Comparison of ENCODE assay signal across 8 cellular contexts in the genomic region with DNA sequence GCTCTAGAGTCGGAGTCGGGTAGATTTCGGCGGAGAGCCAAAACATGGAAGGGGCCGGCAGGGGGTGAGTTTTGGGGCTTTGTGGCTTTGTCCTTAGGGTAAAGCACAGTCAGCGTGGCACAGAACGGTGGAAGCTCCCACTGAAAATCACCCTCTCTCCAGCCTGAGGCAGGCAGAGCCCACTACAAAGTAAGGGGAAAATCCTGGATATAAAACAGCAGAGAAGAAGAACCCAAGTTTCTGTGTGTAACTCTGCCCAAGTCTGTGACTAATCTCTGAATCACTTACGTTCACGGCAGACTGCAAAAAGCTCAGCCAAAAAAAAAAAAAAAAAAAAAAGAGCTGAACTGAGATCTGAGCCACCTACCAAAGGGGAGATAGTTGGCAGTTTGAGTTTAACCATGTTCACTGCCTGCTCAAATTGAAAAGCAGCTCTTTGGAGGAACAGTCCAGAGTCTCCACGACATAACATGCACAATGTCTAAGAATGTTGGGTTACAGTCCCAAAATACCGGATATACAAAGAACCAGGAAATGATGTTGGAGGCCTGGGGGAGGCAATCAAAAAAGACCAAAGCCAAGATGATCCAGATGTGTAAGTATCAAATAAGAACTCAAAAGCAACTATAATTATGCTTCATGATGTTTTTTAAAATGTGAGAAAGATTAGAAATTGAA. TPM values are rescaled to one million over a fixed set of nuclear protein-coding genes. Genes with fewer than 3 reads are reported as not detected.
A peak's percentile ranks its signal among the peaks of the same experiment; 100 is the strongest.
DNase-seq lines count a peak whose midpoint lies in the region; ATAC-seq and TF ChIP-seq lines count a peak whose summit lies in the region.

No MANE protein-coding gene starts in this region.

- TF ChIP-seq CTCF in chondrocyte (IDR thresholded peaks at IDR 0.05) (no peak), nephron progenitor cell (IDR thresholded peaks at IDR 0.05) (no peak)

- DNase-seq in AG08396 (ENCODE audit: low spot score) (peak; percentile 79), LoVo (ENCODE audit: low spot score) (peak; percentile 66), chondrocyte (ENCODE audit: low spot score) (no peak), nephron progenitor cell (peak; percentile 2), pons (ENCODE audit: low spot score) (no peak), NCI-H345 treated with DMSO at 0.1 percent for 48 hours (lab: John Stamatoyannopoulos, UW; ENCODE audit: unreplicated experiment) (no peak), NCI-H1694 (lab: John Stamatoyannopoulos, UW) (no peak)

- peaks cover 5% of the 10 kb centered on the region for H3K36me3 Mint-ChIP-seq in chondrocyte (ENCODE audit: low read depth)
- peaks cover 14% of the 10 kb centered on the region for H3K36me3 Mint-ChIP-seq in nephron progenitor cell (ENCODE audit: low read depth)

- H3K4me3 Mint-ChIP-seq in chondrocyte (ENCODE audit: unreplicated experiment): peak overlapping the region; percentile 61
- H3K4me3 Mint-ChIP-seq in nephron progenitor cell: no peak overlapping the region

- peaks cover 11% of the 10 kb centered on the region for H3K9me3 Mint-ChIP-seq in chondrocyte (ENCODE audit: low read depth)
- H3K9me3 Mint-ChIP-seq in nephron progenitor cell: peaks cover 3% of the 10 kb centered on the region

- H3K27me3 Mint-ChIP-seq in chondrocyte (ENCODE audit: low read depth) (no peaks in the 10 kb centered on the region), nephron progenitor cell (ENCODE audit: low read depth, poor library complexity) (peaks cover 4% of the 10 kb centered on the region)

- ATAC-seq in GM21737 (IDR thresholded peaks at IDR 0.05; ENCODE audit: unreplicated experiment): no peak

- H3K4me1 Mint-ChIP-seq in chondrocyte (ENCODE audit: low read depth): peaks cover 21% of the 10 kb centered on the region
- H3K4me1 Mint-ChIP-seq in nephron progenitor cell: peaks cover 18% of the 10 kb centered on the region

- H3K27ac Mint-ChIP-seq in chondrocyte (ENCODE audit: unreplicated experiment): peak overlapping the region; percentile 92
- no peak overlapping the region for H3K27ac Mint-ChIP-seq in nephron progenitor cell

RNA-seq across cellular contexts. Expression of a gene that starts 26.7 kb away (rescaled TPM):
- total RNA-seq in chondrocyte: not detected in 3 replicates

Comparison
In these comparisons a context has a peak if more than half of its experiments do, and no peak if none do; other contexts are left out.
1. DNase-seq: peak in AG08396 (single experiment), LoVo (single experiment) and nephron progenitor cell (single experiment); none in chondrocyte (single experiment), pons (single experiment), NCI-H345 treated with DMSO at 0.1 percent for 48 hours (single experiment) and NCI-H1694 (single experiment).